In the genomic region with DNA sequence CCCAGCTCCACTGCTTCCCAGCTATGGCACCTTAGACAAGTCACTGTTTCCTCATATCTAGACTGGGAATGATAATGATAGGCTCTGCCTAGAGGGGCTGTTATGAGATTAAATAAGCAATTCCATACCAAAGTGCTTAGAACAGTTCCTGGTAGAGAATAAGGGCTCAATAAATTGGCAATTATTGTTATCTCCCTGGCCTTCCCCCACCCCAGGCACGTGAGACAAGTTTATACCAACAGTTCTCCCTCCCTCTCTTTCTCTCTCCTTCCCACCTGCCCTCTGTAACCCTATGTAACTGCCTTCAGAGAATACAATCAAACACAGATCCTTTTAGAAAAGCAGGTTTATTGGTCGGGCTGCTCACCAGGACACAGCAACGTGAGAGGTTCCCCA, we compare ENCODE assay signal across 14 cellular contexts. TPM values are rescaled to one million over a fixed set of nuclear protein-coding genes. Genes with fewer than 3 reads are reported as not detected.
DNase-seq lines count a peak whose midpoint lies in the region; ATAC-seq and TF ChIP-seq lines count a peak whose summit lies in the region.
"Had no signal": no experiment of that assay in that cellular context is flagged by ENCODE, and none has a peak within 500 bp of the region (broad histone marks: within the 10 kb centered on the region; RNA-seq: fewer than 3 reads in every experiment).

No MANE protein-coding gene starts in this region.

- H3K27me3 Mint-ChIP-seq in activated CD4-positive, alpha-beta T cell treated with anti-CD3 and anti-CD28 coated beads, Interleukin-2, amount 10 ng/mL, durations not matched to agents 7 days and 5 days = no peaks in the 10 kb centered on the region
- peaks cover 5 to 10% of the 10 kb centered on the region in 2 donors for H3K27me3 Mint-ChIP-seq in stimulated activated naive B cell treated with anti-CD40 and anti-IgM and Interleukin-4, amounts not matched to agents 10 μg/mL and 1 μg/mL and 100 μg/mL, for 72 hours

- H3K27ac ChIP-seq in Peyer's patch (peak overlapping the region in 3 of 4 donors; percentile 54 to 88 (median 75)), gastroesophageal sphincter (peak overlapping the region in 3 of 4 donors; percentile 38 to 99 (median 69)), stomach smooth muscle (ENCODE audit: low read length) (peak overlapping the region; percentile 70)
- H3K27ac ChIP-seq: VCaP had no signal

- H3K4me1 ChIP-seq in Peyer's patch (peaks cover 0 to 44% (median 0%) of the 10 kb centered on the region in 4 donors), gastroesophageal sphincter (peaks cover 7 to 92% (median 28%) of the 10 kb centered on the region in 3 donors), stomach smooth muscle (ENCODE audit: control insufficient read depth, insufficient read depth, low read length) (peaks cover 49% of the 10 kb centered on the region)

- ATAC-seq in gastroesophageal sphincter = no peak
- no peak for ATAC-seq in GM18505 (IDR thresholded peaks at IDR 0.05; ENCODE audit: unreplicated experiment)
- ATAC-seq in stimulated activated naive B cell treated with anti-CD40 and anti-IgM and Interleukin-4, amounts not matched to agents 10 μg/mL and 1 μg/mL and 100 μg/mL, for 72 hours (replicated peaks) = no peak

- H3K36me3 Mint-ChIP-seq in activated CD4-positive, alpha-beta T cell treated with anti-CD3 and anti-CD28 coated beads, Interleukin-2, amount 10 ng/mL, durations not matched to agents 7 days and 5 days (ENCODE audit: low read depth) = no peaks in the 10 kb centered on the region
- no peaks in the 10 kb centered on the region for H3K36me3 Mint-ChIP-seq in stimulated activated naive B cell treated with anti-CD40 and anti-IgM and Interleukin-4, amounts not matched to agents 10 μg/mL and 1 μg/mL and 100 μg/mL, for 72 hours

- CTCF ChIA-PET in activated CD4-positive, alpha-beta T cell treated with anti-CD3 and anti-CD28 coated beads, Interleukin-2, amount 10 ng/mL, durations not matched to agents 7 days and 5 days (lab: Charles Lee) = interaction anchor here (0.9 to 14.5 kb wide), 8 partner anchors 11 to 110 kb away, joined by 3 to 357 read pairs (median 6); a partner anchor contains a TSS

- H3K9ac ChIP-seq in stomach smooth muscle (ENCODE audit: low read length in 2 of 2) = peak overlapping the region in 1 of 2 donors; percentile 35

- TF ChIP-seq POLR2A in Peyer's patch (IDR thresholded peaks at IDR 0.05) = peak in 1 of 2 donors; percentile 22
- TF ChIP-seq POLR2A in gastroesophageal sphincter (IDR thresholded peaks at IDR 0.05) = no peak
- no peak for TF ChIP-seq POLR2A in GM18505 (IDR thresholded peaks at IDR 0.05; ENCODE audit: borderline replicate concordance, extremely low read depth, insufficient read depth, insufficient read length)

- DNase-seq in activated CD4-positive, alpha-beta T cell treated with anti-CD3 and anti-CD28 coated beads, Interleukin-2, amount 10 ng/mL, durations not matched to agents 7 days and 5 days = no peak
- no peak for DNase-seq in activated CD4-positive, alpha-beta T cell treated with anti-CD3 and anti-CD28 coated beads, Interleukin-2, amount 50 U/mL, for 1 hour
- DNase-seq in Peyer's patch (peak in 1 of 3 donors; percentile 77), NCI-H526 (lab: John Stamatoyannopoulos, UW) (no peak)
- no peak for DNase-seq in stimulated activated naive B cell treated with anti-CD40 and anti-IgM and Interleukin-4, amounts not matched to agents 10 μg/mL and 1 μg/mL and 100 μg/mL, for 72 hours
- DNase-seq: central memory CD4-positive, alpha-beta T cell; DMS153; Karpas-422; kidney glomerular epithelial cell; occipital lobe had no signal

- no peaks in the 10 kb centered on the region for H3K9me3 Mint-ChIP-seq in activated CD4-positive, alpha-beta T cell treated with anti-CD3 and anti-CD28 coated beads, Interleukin-2, amount 10 ng/mL, durations not matched to agents 7 days and 5 days
- no peaks in the 10 kb centered on the region for H3K9me3 Mint-ChIP-seq in stimulated activated naive B cell treated with anti-CD40 and anti-IgM and Interleukin-4, amounts not matched to agents 10 μg/mL and 1 μg/mL and 100 μg/mL, for 72 hours

- H3K27me3 ChIP-seq in Peyer's patch (no peaks in the 10 kb centered on the region), gastroesophageal sphincter (no peaks in the 10 kb centered on the region), stomach smooth muscle (ENCODE audit: control insufficient read depth in 1 of 2, insufficient read depth in 2 of 2, low read length in 2 of 2) (no peaks in the 10 kb centered on the region)

- 0 to 9% methylated on average over 3 of the region's 3 CpGs for WGBS in gastroesophageal sphincter (ENCODE audit: low coverage in 1 of 2), 2 donors

- H3K27ac Mint-ChIP-seq in activated CD4-positive, alpha-beta T cell treated with anti-CD3 and anti-CD28 coated beads, Interleukin-2, amount 10 ng/mL, durations not matched to agents 7 days and 5 days = peak overlapping the region; percentile 0
- no peak overlapping the region for H3K27ac Mint-ChIP-seq in stimulated activated naive B cell treated with anti-CD40 and anti-IgM and Interleukin-4, amounts not matched to agents 10 μg/mL and 1 μg/mL and 100 μg/mL, for 72 hours

- no peak for TF ChIP-seq EP300 in gastroesophageal sphincter (IDR thresholded peaks at IDR 0.05)

- no peak overlapping the region for H3K4me3 ChIP-seq in Peyer's patch
- H3K4me3 ChIP-seq in gastroesophageal sphincter = no peak overlapping the region
- H3K4me3 ChIP-seq in stomach smooth muscle (ENCODE audit: low read length in 2 of 2) = no peak overlapping the region

- H3K36me3 ChIP-seq in Peyer's patch (peaks cover 0 to 9% (median 0%) of the 10 kb centered on the region in 3 donors), gastroesophageal sphincter (peaks cover 0 to 36% of the 10 kb centered on the region in 2 donors), stomach smooth muscle (ENCODE audit: control insufficient read depth in 2 of 2, insufficient read depth in 2 of 2, low read length in 2 of 2) (peaks cover 16 to 23% of the 10 kb centered on the region in 2 donors)

- TF ChIP-seq CTCF in Peyer's patch (IDR thresholded peaks at IDR 0.05) = no peak
- TF ChIP-seq CTCF in gastroesophageal sphincter (IDR thresholded peaks at IDR 0.05) = no peak

- H3K4me3 Mint-ChIP-seq in activated CD4-positive, alpha-beta T cell treated with anti-CD3 and anti-CD28 coated beads, Interleukin-2, amount 10 ng/mL, durations not matched to agents 7 days and 5 days = no peak overlapping the region
- H3K4me3 Mint-ChIP-seq in stimulated activated naive B cell treated with anti-CD40 and anti-IgM and Interleukin-4, amounts not matched to agents 10 μg/mL and 1 μg/mL and 100 μg/mL, for 72 hours = no peak overlapping the region

- H3K4me1 Mint-ChIP-seq in activated CD4-positive, alpha-beta T cell treated with anti-CD3 and anti-CD28 coated beads, Interleukin-2, amount 10 ng/mL, durations not matched to agents 7 days and 5 days = peaks cover 34% of the 10 kb centered on the region
- peaks cover 12 to 18% of the 10 kb centered on the region in 2 donors for H3K4me1 Mint-ChIP-seq in stimulated activated naive B cell treated with anti-CD40 and anti-IgM and Interleukin-4, amounts not matched to agents 10 μg/mL and 1 μg/mL and 100 μg/mL, for 72 hours

- H3K9me3 ChIP-seq in Peyer's patch (no peaks in the 10 kb centered on the region), gastroesophageal sphincter (no peaks in the 10 kb centered on the region), stomach smooth muscle (ENCODE audit: control insufficient read depth in 2 of 2, low read length in 2 of 2) (no peaks in the 10 kb centered on the region)

- POLR2A ChIA-PET in activated CD4-positive, alpha-beta T cell treated with anti-CD3 and anti-CD28 coated beads, Interleukin-2, amount 10 ng/mL, durations not matched to agents 7 days and 5 days (lab: Charles Lee) = no interaction called here

RNA-seq across cellular contexts. Expression of a gene that starts 13.9 kb away (rescaled TPM):
- total RNA-seq in activated CD4-positive, alpha-beta T cell treated with anti-CD3 and anti-CD28 coated beads, Interleukin-2, amount 10 ng/mL, durations not matched to agents 7 days and 5 days = 100 to 1,000 TPM; 114 to 121 TPM
- total RNA-seq in Peyer's patch (100 to 1,000 TPM; 178 to 219 (median 191) TPM), gastroesophageal sphincter (100 to 1,000 TPM; 146 to 253 (median 205) TPM)

RNA-seq across cellular contexts. Expression of a gene that starts 20.9 kb away (rescaled TPM):
- total RNA-seq in activated CD4-positive, alpha-beta T cell treated with anti-CD3 and anti-CD28 coated beads, Interleukin-2, amount 10 ng/mL, durations not matched to agents 7 days and 5 days = 1 to 10 TPM; 1.5 to 1.6 TPM
- 10 to 100 TPM; 16.3 to 94.9 (median 35.9) TPM for total RNA-seq in Peyer's patch
- total RNA-seq in gastroesophageal sphincter = 1,000 to 10,000 TPM in 2 of 4 donors, 100 to 1,000 TPM in 2; 615 to 1,266 (median 897) TPM

RNA-seq across cellular contexts. Expression of a gene that starts 56.6 kb away (rescaled TPM):
- 1 to 10 TPM; 4.9 to 8.9 TPM for total RNA-seq in activated CD4-positive, alpha-beta T cell treated with anti-CD3 and anti-CD28 coated beads, Interleukin-2, amount 10 ng/mL, durations not matched to agents 7 days and 5 days
- total RNA-seq in Peyer's patch (100 to 1,000 TPM; 121 to 251 (median 204) TPM), gastroesophageal sphincter (10 to 100 TPM; 47.5 to 84.5 (median 65.4) TPM)

Comparison
In these comparisons a context has a peak if more than half of its experiments do, and no peak if none do; other contexts are left out.
1. RNA of a gene that starts 20.9 kb away (total RNA-seq): 615 to 1,266 TPM in gastroesophageal sphincter and 16.3 to 94.9 TPM in Peyer's patch; 1.5 to 1.6 TPM in activated CD4-positive, alpha-beta T cell treated with anti-CD3 and anti-CD28 coated beads, Interleukin-2, amount 10 ng/mL, durations not matched to agents 7 days and 5 days; every median in the first group is over 4 times any median in the second.
2. RNA of a gene that starts 56.6 kb away (total RNA-seq): 121 to 251 TPM in Peyer's patch and 47.5 to 84.5 TPM in gastroesophageal sphincter; 4.9 to 8.9 TPM in activated CD4-positive, alpha-beta T cell treated with anti-CD3 and anti-CD28 coated beads, Interleukin-2, amount 10 ng/mL, durations not matched to agents 7 days and 5 days; every median in the first group is over 4 times any median in the second.
3. Peak in every context shown above with its lines, with median percentiles within 50 percentile points of each other: H3K27ac ChIP-seq.